Comparison of ENCODE assay signal across 1 cellular context in genomic region chr4:47836655-47837581, GRCh38.
TF ChIP-seq lines count a peak whose summit lies in the region.

No MANE protein-coding gene starts in this region.

TF ChIP-seq in GM12878, 131 proteins besides CTCF, POLR2A, EP300 and RAD21 (continued from another document):
- TF ChIP-seq MLLT1 (IDR thresholded peaks at IDR 0.05): no peak
- TF ChIP-seq ATF7 (IDR thresholded peaks at IDR 0.05; ENCODE audit: low read depth): 0 out of 2 replicates have a peak, but pooled peaks have one; percentile 10
- no peak for TF ChIP-seq IRF3 (IDR thresholded peaks at IDR 0.05)
- peak; percentile 43 to 51; a peak in 1 of 4 replicates for TF ChIP-seq IKZF2 (IDR thresholded peaks at IDR 0.05)
